19 cellular contexts compared by ENCODE assay signal in the genomic region with DNA sequence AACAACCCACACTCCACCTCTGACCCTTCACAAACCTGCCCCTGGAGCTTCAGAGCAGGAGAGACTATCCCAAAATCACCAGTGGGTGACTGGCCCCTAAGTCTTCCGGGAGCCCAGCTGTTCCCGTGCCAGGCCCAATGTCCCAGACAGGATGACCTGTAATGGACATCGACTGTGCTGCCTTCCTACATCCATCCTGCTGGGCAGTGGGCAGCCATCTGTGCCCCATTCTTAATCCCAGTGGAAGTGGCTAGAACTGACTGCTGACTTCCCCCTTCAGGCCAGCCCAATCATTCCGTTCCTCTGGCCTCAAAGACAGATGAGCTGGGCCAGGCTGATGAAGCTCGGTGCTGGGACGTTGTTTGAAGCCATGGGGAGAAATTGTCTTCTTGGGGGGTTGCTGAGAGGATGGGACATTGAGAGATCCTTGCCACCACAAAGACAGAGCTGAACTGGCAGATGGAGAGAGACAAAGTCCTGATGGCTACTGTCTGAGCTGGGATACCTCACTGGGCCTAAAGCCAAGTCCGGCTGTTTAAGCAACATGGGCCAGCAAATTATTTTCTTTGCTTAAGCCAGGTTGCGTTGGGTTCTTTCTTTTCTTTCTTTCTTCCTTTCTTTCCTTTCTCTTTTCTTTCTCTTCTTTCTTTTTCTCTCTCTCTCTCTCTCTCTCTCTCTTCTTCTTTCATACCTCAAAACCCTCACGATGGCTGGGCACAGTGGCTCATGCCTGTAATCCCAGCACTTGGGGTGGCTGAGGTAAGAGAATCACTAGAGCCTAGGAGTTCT. TPM values are rescaled to one million over a fixed set of nuclear protein-coding genes. Genes with fewer than 3 reads are reported as not detected.
"Had no signal": no experiment of that assay in that cellular context is flagged by ENCODE, and none has a peak within 500 bp of the region (broad histone marks: within the 10 kb centered on the region; RNA-seq: fewer than 3 reads in every experiment).

No MANE protein-coding gene starts in this region.

- ATAC-seq: activated CD8-positive, alpha-beta T cell treated with anti-CD3 and anti-CD28 coated beads, Interleukin-2, amount 10 ng/mL, durations not matched to agents 7 days and 5 days; effector memory CD8-positive, alpha-beta T cell; foreskin keratinocyte; left cardiac atrium had no signal

- H3K27ac ChIP-seq: brain microvascular endothelial cell, transverse colon had no signal

- DNase-seq: activated CD4-positive, alpha-beta T cell treated with anti-CD3 and anti-CD28 coated beads, Interleukin-2, amount 10 ng/mL, durations not matched to agents 24 days and 14 days; activated CD4-positive, CD25-positive, alpha-beta regulatory T cell; activated CD8-positive, alpha-beta memory T cell treated with anti-CD3 and anti-CD28 coated beads, Interleukin-2, amount 50 U/mL, for 4 hours; activated CD8-positive, alpha-beta T cell treated with anti-CD3 and anti-CD28 coated beads, Interleukin-2, amount 10 ng/mL, durations not matched to agents 7 days and 5 days; activated naive CD8-positive, alpha-beta T cell treated with anti-CD3 and anti-CD28 coated beads for 36 hours; amygdala; brain microvascular endothelial cell; cerebellar nuclear complex; dermis blood vessel endothelial cell; effector memory CD8-positive, alpha-beta T cell; foreskin keratinocyte; left cardiac atrium; naive B cell; small intestine; stimulated activated CD4-positive, alpha-beta T cell treated with anti-CD3 and anti-CD28 coated beads, Interleukin-4, amount 100 ng/mL, for 4 hours; stimulated activated CD8-positive, alpha-beta memory T cell treated with anti-CD3 and anti-CD28 coated beads, Interleukin-4, amount 100 ng/mL, for 48 hours; stimulated activated naive CD4-positive, alpha-beta T cell treated with Interleukin-2 at 50 U/mL for 16 hours; transverse colon had no signal

- H3K27me3 ChIP-seq: foreskin keratinocyte had no signal

- H3K4me3 ChIP-seq: transverse colon had no signal

- FAIRE-seq: small intestine had no signal

- H3K36me3 ChIP-seq: brain microvascular endothelial cell, transverse colon had no signal

- H3K9me3 ChIP-seq: transverse colon had no signal

RNA-seq across cellular contexts. Expression of gene ALOX15B, which starts 17.9 kb away (rescaled TPM):
- total RNA-seq: activated CD4-positive, alpha-beta T cell treated with anti-CD3 and anti-CD28 coated beads, Interleukin-2, amount 10 ng/mL, durations not matched to agents 24 days and 14 days; activated CD8-positive, alpha-beta T cell treated with anti-CD3 and anti-CD28 coated beads, Interleukin-2, amount 10 ng/mL, durations not matched to agents 7 days and 5 days; dermis blood vessel endothelial cell; lung microvascular endothelial cell had no signal

RNA-seq across cellular contexts. Expression of gene GUCY2D, which starts 18.6 kb away (rescaled TPM):
- total RNA-seq: activated CD4-positive, alpha-beta T cell treated with anti-CD3 and anti-CD28 coated beads, Interleukin-2, amount 10 ng/mL, durations not matched to agents 24 days and 14 days; activated CD8-positive, alpha-beta T cell treated with anti-CD3 and anti-CD28 coated beads, Interleukin-2, amount 10 ng/mL, durations not matched to agents 7 days and 5 days; activated naive CD8-positive, alpha-beta T cell treated with anti-CD3 and anti-CD28 coated beads for 36 hours; dermis blood vessel endothelial cell; lung microvascular endothelial cell had no signal
- polyA plus RNA-seq: small intestine had no signal
